ENCODE assay signal across 1 cellular context in the genomic region with DNA sequence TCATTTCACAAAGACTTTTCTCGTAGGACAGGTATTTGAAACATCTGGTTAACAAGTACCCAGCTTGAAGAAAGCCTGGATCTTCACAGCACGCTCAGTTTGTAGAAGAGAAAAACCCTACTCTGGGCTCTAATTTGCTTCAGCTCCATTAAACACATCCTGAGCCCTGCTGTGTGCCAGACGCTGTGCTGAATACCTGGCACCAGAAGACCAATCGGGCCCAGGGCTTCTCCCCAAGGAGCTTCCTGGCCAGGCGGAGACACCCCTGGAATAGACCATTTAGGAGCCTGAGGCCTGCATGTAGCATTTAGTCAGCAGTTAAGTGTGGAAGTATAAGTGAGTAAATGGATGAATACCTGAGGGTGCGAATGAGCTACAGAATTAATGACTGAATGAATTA.
TF ChIP-seq lines count a peak whose summit lies in the region.

No MANE protein-coding gene starts in this region.

TF ChIP-seq in H1, 55 proteins besides CTCF, POLR2A, EP300 and RAD21:
- TF ChIP-seq CREB1 (IDR thresholded peaks at IDR 0.05): no peak
- TF ChIP-seq BACH1 (IDR thresholded peaks at IDR 0.05; ENCODE audit: low read length): no peak
- TF ChIP-seq KDM1A (IDR thresholded peaks at IDR 0.05; ENCODE audit: borderline replicate concordance, low read length): no peak
- no peak for TF ChIP-seq HDAC6 (IDR thresholded peaks at IDR 0.05; ENCODE audit: low read depth, low read length)
- TF ChIP-seq CBX5 (IDR thresholded peaks at IDR 0.05; ENCODE audit: low read depth, low read length): no peak
- TF ChIP-seq POLR2AphosphoS5 (IDR thresholded peaks at IDR 0.05; ENCODE audit: low read depth, low read length): no peak
- TF ChIP-seq, protein P1, sequence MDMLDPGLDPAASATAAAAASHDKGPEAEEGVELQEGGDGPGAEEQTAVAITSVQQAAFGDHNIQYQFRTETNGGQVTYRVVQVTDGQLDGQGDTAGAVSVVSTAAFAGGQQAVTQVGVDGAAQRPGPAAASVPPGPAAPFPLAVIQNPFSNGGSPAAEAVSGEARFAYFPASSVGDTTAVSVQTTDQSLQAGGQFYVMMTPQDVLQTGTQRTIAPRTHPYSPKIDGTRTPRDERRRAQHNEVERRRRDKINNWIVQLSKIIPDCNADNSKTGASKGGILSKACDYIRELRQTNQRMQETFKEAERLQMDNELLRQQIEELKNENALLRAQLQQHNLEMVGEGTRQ (IDR thresholded peaks at IDR 0.05; ENCODE audit: low read length): no peak
- TF ChIP-seq CBX8 (IDR thresholded peaks at IDR 0.05; ENCODE audit: borderline replicate concordance, low read depth, low read length): no peak
- TF ChIP-seq POU5F1 (IDR thresholded peaks at IDR 0.05; ENCODE audit: low read depth, low read length): no peak
- TF ChIP-seq SRF (IDR thresholded peaks at IDR 0.05; ENCODE audit: low read depth, low read length): no peak
- no peak for TF ChIP-seq CEBPB (IDR thresholded peaks at IDR 0.05; ENCODE audit: low read depth, low read length)
- no peak for TF ChIP-seq PHF8 (conservative IDR thresholded peaks at IDR 0.05; ENCODE audit: low read depth, low read length)
- TF ChIP-seq SIRT6 (IDR thresholded peaks at IDR 0.05; ENCODE audit: low read length): no peak
- no peak for TF ChIP-seq JUND (IDR thresholded peaks at IDR 0.05; ENCODE audit: low read length)
- TF ChIP-seq ZNF274 (IDR thresholded peaks at IDR 0.05; ENCODE audit: borderline replicate concordance, extremely low read depth, low read length): no peak
TF ChIP-seq in H1: peak in this region for 0.
